8 cellular contexts compared by ENCODE assay signal in genomic region chr9:116687074-116687761, GRCh38. TPM values are rescaled to one million over a fixed set of nuclear protein-coding genes. Genes with fewer than 3 reads are reported as not detected.
DNase-seq lines count a peak whose midpoint lies in the region; ATAC-seq and TF ChIP-seq lines count a peak whose summit lies in the region.

A gene with protein sequence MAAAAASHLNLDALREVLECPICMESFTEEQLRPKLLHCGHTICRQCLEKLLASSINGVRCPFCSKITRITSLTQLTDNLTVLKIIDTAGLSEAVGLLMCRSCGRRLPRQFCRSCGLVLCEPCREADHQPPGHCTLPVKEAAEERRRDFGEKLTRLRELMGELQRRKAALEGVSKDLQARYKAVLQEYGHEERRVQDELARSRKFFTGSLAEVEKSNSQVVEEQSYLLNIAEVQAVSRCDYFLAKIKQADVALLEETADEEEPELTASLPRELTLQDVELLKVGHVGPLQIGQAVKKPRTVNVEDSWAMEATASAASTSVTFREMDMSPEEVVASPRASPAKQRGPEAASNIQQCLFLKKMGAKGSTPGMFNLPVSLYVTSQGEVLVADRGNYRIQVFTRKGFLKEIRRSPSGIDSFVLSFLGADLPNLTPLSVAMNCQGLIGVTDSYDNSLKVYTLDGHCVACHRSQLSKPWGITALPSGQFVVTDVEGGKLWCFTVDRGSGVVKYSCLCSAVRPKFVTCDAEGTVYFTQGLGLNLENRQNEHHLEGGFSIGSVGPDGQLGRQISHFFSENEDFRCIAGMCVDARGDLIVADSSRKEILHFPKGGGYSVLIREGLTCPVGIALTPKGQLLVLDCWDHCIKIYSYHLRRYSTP (plus strand): TSS chr9:116687305. CDS start chr9:116697743, 10,438 bp downstream.

- peak within 1 kb of the TSS; percentile 98 for H4K8ac ChIP-seq in mesenchymal stem cell (ENCODE audit: low read length)

- H2BK12ac ChIP-seq in mesenchymal stem cell (ENCODE audit: low read length in 2 of 2): peak within 1 kb of the TSS; percentile 8 to 14

- no peaks in the 10 kb centered on the region for H3K36me3 ChIP-seq in CD8-positive, alpha-beta T cell (ENCODE audit: insufficient read depth, low read length)
- no peaks in the 10 kb centered on the region for H3K36me3 ChIP-seq in endocrine pancreas (ENCODE audit: control insufficient read depth, insufficient read depth, low read length)
- H3K36me3 ChIP-seq in mesenchymal stem cell (ENCODE audit: control insufficient read depth in 1 of 2, insufficient read depth in 2 of 2, low read depth in 1 of 2, low read length in 2 of 2): peaks cover 0 to 11% of the 10 kb centered on the region in 2 experiments

- peak within 1 kb of the TSS; percentile 90 for H4K91ac ChIP-seq in mesenchymal stem cell (ENCODE audit: low read length)

- POLR2A ChIA-PET in CD8-positive, alpha-beta T cell (lab: Charles Lee): interaction anchor here (0.6 to 0.9 kb wide), 3 partner anchors 15 to 83 kb away, joined by 3 to 6 read pairs (median 3); no protein-coding TSS in a partner anchor

- H2AK5ac ChIP-seq in mesenchymal stem cell (ENCODE audit: low read length, severe bottlenecking): peak within 1 kb of the TSS; percentile 93

- H3K36me3 Mint-ChIP-seq in CD8-positive, alpha-beta T cell: peaks cover 5% of the 10 kb centered on the region

- CTCF ChIA-PET in CD8-positive, alpha-beta T cell (lab: Charles Lee): no interaction called here

- H2BK5ac ChIP-seq in mesenchymal stem cell (ENCODE audit: low read depth, low read length, poor library complexity, severe bottlenecking): peak within 1 kb of the TSS; percentile 90

- peaks cover 26% of the 10 kb centered on the region for H3K4me1 ChIP-seq in CD8-positive, alpha-beta T cell (ENCODE audit: insufficient read depth, low read length)
- no peaks in the 10 kb centered on the region for H3K4me1 ChIP-seq in endocrine pancreas (ENCODE audit: control insufficient read depth, insufficient read depth, low read length)
- peaks cover 8% of the 10 kb centered on the region for H3K4me1 ChIP-seq in mesenchymal stem cell (ENCODE audit: control insufficient read depth, insufficient read depth, low read depth, low read length)

- peak within 1 kb of the TSS; percentile 97 for H2BK15ac ChIP-seq in mesenchymal stem cell (ENCODE audit: low read depth, poor library complexity, severe bottlenecking)

- peak within 1 kb of the TSS; percentile 87 to 98 for H3K18ac ChIP-seq in mesenchymal stem cell (ENCODE audit: low read depth in 1 of 2, low read length in 2 of 2)

- peaks cover 2% of the 10 kb centered on the region for H3K9me3 Mint-ChIP-seq in CD8-positive, alpha-beta T cell

- H3K9ac ChIP-seq in endocrine pancreas (ENCODE audit: control insufficient read depth, insufficient read depth, low read length) (peak within 1 kb of the TSS; percentile 80), mesenchymal stem cell (ENCODE audit: low read length) (peak within 1 kb of the TSS; percentile 92)

- WGBS in mesenchymal stem cell: under 1% methylated on average over 50 of the region's 54 CpGs

- H3K27me3 Mint-ChIP-seq in CD8-positive, alpha-beta T cell (ENCODE audit: low read depth): no peaks in the 10 kb centered on the region

- no peak within 1 kb of the TSS for H3K23ac ChIP-seq in mesenchymal stem cell (ENCODE audit: low read length in 2 of 2)

- peak within 1 kb of the TSS in 1 of 2 experiments; percentile 87 for H3K14ac ChIP-seq in mesenchymal stem cell (ENCODE audit: low read length in 2 of 2)

- H3K4me1 Mint-ChIP-seq in CD8-positive, alpha-beta T cell (ENCODE audit: low read depth): peaks cover 71% of the 10 kb centered on the region

- H2BK120ac ChIP-seq in mesenchymal stem cell (ENCODE audit: low read depth, low read length): peak within 1 kb of the TSS; percentile 96

- H3K27me3 ChIP-seq in CD8-positive, alpha-beta T cell (ENCODE audit: insufficient read depth, low read length): no peaks in the 10 kb centered on the region
- H3K27me3 ChIP-seq in endocrine pancreas (ENCODE audit: control insufficient read depth, insufficient read depth, low read length) (no peaks in the 10 kb centered on the region), mesenchymal stem cell (ENCODE audit: control insufficient read depth in 1 of 2, insufficient read depth in 1 of 2, low read length in 2 of 2) (no peaks in the 10 kb centered on the region)

- H2AFZ ChIP-seq in mesenchymal stem cell (ENCODE audit: low read depth, low read length): peak within 1 kb of the TSS; percentile 68

- H3K79me1 ChIP-seq in mesenchymal stem cell (replicated peaks; ENCODE audit: low read length, poor library complexity, severe bottlenecking): peaks cover 5% of the 10 kb centered on the region

- peak; percentile 94 for ATAC-seq in CD8-positive, alpha-beta T cell
- ATAC-seq in GM19455 (IDR thresholded peaks at IDR 0.05; ENCODE audit: unreplicated experiment): peak; percentile 99
- ATAC-seq in HG03575 (IDR thresholded peaks at IDR 0.05; ENCODE audit: extremely low read depth, insufficient number of reproducible peaks, low FRiP score, unreplicated experiment): peak; percentile 92

- H3K27ac ChIP-seq in CD8-positive, alpha-beta T cell (ENCODE audit: low read depth, low read length): peak within 1 kb of the TSS; percentile 38
- peak within 1 kb of the TSS; percentile 40 for H3K27ac ChIP-seq in mesenchymal stem cell (ENCODE audit: low read length, poor library complexity, severe bottlenecking)

- no peaks in the 10 kb centered on the region for H3K9me3 ChIP-seq in CD8-positive, alpha-beta T cell (ENCODE audit: low read length)
- H3K9me3 ChIP-seq in endocrine pancreas (ENCODE audit: control insufficient read depth, low read length): no peaks in the 10 kb centered on the region
- H3K9me3 ChIP-seq in mesenchymal stem cell (ENCODE audit: control insufficient read depth, low read length): peaks cover 9% of the 10 kb centered on the region

- peak within 1 kb of the TSS; percentile 88 for H3K4me3 Mint-ChIP-seq in CD8-positive, alpha-beta T cell

- intact Hi-C loops in CD8-positive, alpha-beta T cell (cut with DNase I, micrococcal nuclease): no loop called here

- peak within 1 kb of the TSS; percentile 59 for H3K4me2 ChIP-seq in mesenchymal stem cell (ENCODE audit: low read length, poor library complexity, severe bottlenecking)

- H3K4ac ChIP-seq in mesenchymal stem cell (ENCODE audit: low read depth in 1 of 2, low read length in 2 of 2): peak within 1 kb of the TSS in 1 of 2 experiments; percentile 96

- TF ChIP-seq CTCF in CD8-positive, alpha-beta T cell (IDR thresholded peaks at IDR 0.05): no peak

- peak within 1 kb of the TSS; percentile 88 for H3K27ac Mint-ChIP-seq in CD8-positive, alpha-beta T cell

- peak; percentile 88 to 97 (median 92) for DNase-seq in CD8-positive, alpha-beta T cell
- DNase-seq in NK-92 (lab: John Stamatoyannopoulos, UW; ENCODE audit: unreplicated experiment): peak; percentile 21
- peak; percentile 78 to 88 (median 84) for DNase-seq in activated CD8-positive, alpha-beta memory T cell treated with anti-CD3 and anti-CD28 coated beads for 48 hours (ENCODE audit: low read depth in 2 of 3, low spot score in 2 of 3)
- DNase-seq in mesenchymal stem cell: peak; percentile 89
- peak; percentile 84 for DNase-seq in stimulated activated CD8-positive, alpha-beta memory T cell treated with anti-CD3 and anti-CD28 coated beads, Interleukin-12 subunit alpha, Interleukin-12 subunit beta, amount 100 ng/mL, for 4 hours (ENCODE audit: low read depth)

- H3K4me3 ChIP-seq in CD8-positive, alpha-beta T cell (ENCODE audit: low read depth, low read length): peak within 1 kb of the TSS; percentile 63
- peak within 1 kb of the TSS; percentile 65 for H3K4me3 ChIP-seq in endocrine pancreas (ENCODE audit: control insufficient read depth, insufficient read depth, low read length)
- peak within 1 kb of the TSS; percentile 90 to 92 for H3K4me3 ChIP-seq in mesenchymal stem cell (ENCODE audit: insufficient read depth in 1 of 2, low read depth in 1 of 2, low read length in 2 of 2)

RNA-seq across cellular contexts. Expression of the gene that starts here (rescaled TPM):
- total RNA-seq in CD8-positive, alpha-beta T cell: 1 to 10 TPM; 5.0 to 6.8 TPM
- polyA plus RNA-seq in mesenchymal stem cell (2013, experiment 1 of 2): 12.1 TPM
- 11.4 TPM for polyA plus RNA-seq in mesenchymal stem cell (2013, experiment 2 of 2)

Comparison
In these comparisons a context has a peak if more than half of its experiments do, and no peak if none do; other contexts are left out.
1. Peak in every context shown above with its lines: DNase-seq, ATAC-seq, H3K4me3 ChIP-seq and H3K27ac ChIP-seq.
2. DNase-seq: peak in every context shown above with its lines; median percentile 92 in CD8-positive, alpha-beta T cell; 89 in mesenchymal stem cell; 84 in activated CD8-positive, alpha-beta memory T cell treated with anti-CD3 and anti-CD28 coated beads for 48 hours; 84 in stimulated activated CD8-positive, alpha-beta memory T cell treated with anti-CD3 and anti-CD28 coated beads, Interleukin-12 subunit alpha, Interleukin-12 subunit beta, amount 100 ng/mL, for 4 hours; 21 in NK-92.